29 cellular contexts compared by ENCODE assay signal in the genomic region with DNA sequence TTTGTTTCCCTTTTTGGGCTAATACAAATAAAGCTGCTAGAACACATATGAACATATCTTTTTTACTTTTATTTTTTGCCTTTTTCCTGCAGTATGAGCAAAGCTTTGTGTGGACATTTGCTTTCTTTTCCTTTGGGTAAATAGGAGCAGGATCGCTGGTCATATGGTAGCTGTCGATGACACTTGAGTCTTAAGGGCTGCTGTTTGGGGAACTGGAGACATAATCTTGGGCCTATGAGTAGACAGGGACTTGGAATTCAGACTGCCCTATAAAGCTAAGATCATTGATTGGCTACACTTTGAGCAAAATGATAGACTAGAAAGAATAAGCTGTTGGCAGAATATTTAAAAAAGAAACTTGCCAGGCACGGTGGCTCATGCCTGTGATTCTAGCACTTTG.
"Had no signal": no experiment of that assay in that cellular context is flagged by ENCODE, and none has a peak within 500 bp of the region (broad histone marks: within the 10 kb centered on the region; RNA-seq: fewer than 3 reads in every experiment).

No MANE protein-coding gene starts in this region.

- H3K27me3 Mint-ChIP-seq: activated B cell treated with CpG ODN at 0.5 μM for 24 hours; activated CD8-positive, alpha-beta memory T cell treated with anti-CD3 and anti-CD28 coated beads, Interleukin-2, amount 10 ng/mL, durations not matched to agents 7 days and 5 days; activated naive CD8-positive, alpha-beta T cell; activated T-cell treated with anti-CD3 and anti-CD28 coated beads, Interleukin-2, amount 50 U/mL, for 24 hours had no signal

- H3K27ac ChIP-seq: brain microvascular endothelial cell, cardiac muscle cell had no signal

- H3K36me3 ChIP-seq: brain microvascular endothelial cell, cardiac muscle cell, MG63 had no signal

- H3K27ac Mint-ChIP-seq: activated B cell treated with CpG ODN at 0.5 μM for 24 hours; activated CD4-positive, alpha-beta T cell treated with anti-CD3 and anti-CD28 coated beads, Interleukin-2, amount 10 ng/mL, durations not matched to agents 24 days and 14 days; activated CD8-positive, alpha-beta memory T cell treated with anti-CD3 and anti-CD28 coated beads, Interleukin-2, amount 10 ng/mL, durations not matched to agents 7 days and 5 days; activated naive CD4-positive, alpha-beta T cell treated with anti-CD3 and anti-CD28 coated beads for 36 hours; activated naive CD8-positive, alpha-beta T cell; activated T-cell treated with anti-CD3 and anti-CD28 coated beads, Interleukin-2, amount 50 U/mL, for 24 hours; activated T-helper 1 cell treated with anti-CD3 and anti-CD28 coated beads, Interleukin-12 subunit alpha, Interleukin-12 subunit beta, Interleukin-2, Interleukin-4 antibody, amounts not matched to agents 30 ng/mL and 10 ng/mL and 1 ng/mL, durations not matched to agents 14 hours and 24 hours and 36 hours; T-helper 2 cell treated with Interferon-gamma antibody and Interleukin-4, amounts not matched to agents 5 μg/mL and 100 μg/mL, for 36 hours had no signal

- H3K27me3 ChIP-seq: brain microvascular endothelial cell, cardiac muscle cell, MG63 had no signal

- H3K9me2 ChIP-seq: SK-N-SH had no signal

- H3K4me3 ChIP-seq: cardiac muscle cell, MG63 had no signal

- H3K9ac ChIP-seq: SK-N-SH had no signal

- H3K4me2 ChIP-seq: SK-N-SH had no signal

- ATAC-seq: activated CD8-positive, alpha-beta memory T cell treated with anti-CD3 and anti-CD28 coated beads, Interleukin-2, amount 10 ng/mL, durations not matched to agents 7 days and 5 days; Panc1; Right ventricle myocardium inferior had no signal

- DNase-seq: activated B cell treated with CpG ODN at 0.5 μM for 24 hours; activated CD4-positive, alpha-beta T cell treated with anti-CD3 and anti-CD28 coated beads for 1 hour; activated CD4-positive, alpha-beta T cell treated with anti-CD3 and anti-CD28 coated beads, Interleukin-2, amount 10 ng/mL, durations not matched to agents 24 days and 14 days; activated CD4-positive, alpha-beta T cell treated with anti-CD3 and anti-CD28 coated beads, Interleukin-2, amount 50 U/mL, for 48 hours; activated CD8-positive, alpha-beta memory T cell treated with anti-CD3 and anti-CD28 coated beads, Interleukin-2, amount 10 ng/mL, durations not matched to agents 7 days and 5 days; activated gamma-delta T cell; activated naive CD4-positive, alpha-beta T cell treated with anti-CD3 and anti-CD28 coated beads for 36 hours; activated T-cell treated with anti-CD3 and anti-CD28 coated beads, Interleukin-2, amount 50 U/mL, for 24 hours; brain microvascular endothelial cell; MG63; MV-4-11; NCI-H1105; NCI-H1436; NCI-H1694 treated with DMSO at 0.1 percent for 48 hours; NCI-H2029 treated with DMSO at 0.1 percent for 48 hours; NCI-H345; NCI-H510A; NCI-H526 treated with DMSO at 0.1 percent for 48 hours; NCI-H82; OCI-M1; RPMI8226; SK-N-SH; T-helper 1 cell had no signal

- H3K4me3 Mint-ChIP-seq: activated B cell treated with CpG ODN at 0.5 μM for 24 hours; activated CD4-positive, alpha-beta T cell treated with anti-CD3 and anti-CD28 coated beads, Interleukin-2, amount 10 ng/mL, durations not matched to agents 24 days and 14 days; activated CD8-positive, alpha-beta memory T cell treated with anti-CD3 and anti-CD28 coated beads, Interleukin-2, amount 10 ng/mL, durations not matched to agents 7 days and 5 days; activated naive CD4-positive, alpha-beta T cell treated with anti-CD3 and anti-CD28 coated beads for 36 hours; activated naive CD8-positive, alpha-beta T cell; activated T-cell treated with anti-CD3 and anti-CD28 coated beads, Interleukin-2, amount 50 U/mL, for 24 hours; activated T-helper 1 cell treated with anti-CD3 and anti-CD28 coated beads, Interleukin-12 subunit alpha, Interleukin-12 subunit beta, Interleukin-2, Interleukin-4 antibody, amounts not matched to agents 30 ng/mL and 10 ng/mL and 1 ng/mL, durations not matched to agents 14 hours and 24 hours and 36 hours; T-helper 2 cell treated with Interferon-gamma antibody and Interleukin-4, amounts not matched to agents 5 μg/mL and 100 μg/mL, for 36 hours had no signal
